Comparison of ENCODE assay signal across 8 cellular contexts in genomic region chr5:111758284-111758628, GRCh38. TPM values are rescaled to one million over a fixed set of nuclear protein-coding genes. Genes with fewer than 3 reads are reported as not detected.
DNase-seq lines count a peak whose midpoint lies in the region; ATAC-seq and TF ChIP-seq lines count a peak whose summit lies in the region.

No MANE protein-coding gene starts in this region.

- H2BK5ac ChIP-seq in mesendoderm (ENCODE audit: low read length): no peak overlapping the region

- no peaks in the 10 kb centered on the region for H3K27me3 Mint-ChIP-seq in MCF 10A (ENCODE audit: insufficient read depth, unreplicated experiment)

- H3K79me2 ChIP-seq in mesendoderm (ENCODE audit: control insufficient read depth, insufficient read depth, low read length): peaks cover 5% of the 10 kb centered on the region

- H2BK15ac ChIP-seq in mesendoderm (replicated peaks; ENCODE audit: low read depth): no peak overlapping the region

- no peak overlapping the region for H4K5ac ChIP-seq in mesendoderm (ENCODE audit: low read length)

- no peak overlapping the region for H3K23ac ChIP-seq in mesendoderm (ENCODE audit: low read length)

- H3K79me1 ChIP-seq in mesendoderm (ENCODE audit: low read length): no peaks in the 10 kb centered on the region

- H3K4me1 Mint-ChIP-seq in MCF 10A (ENCODE audit: insufficient read depth, unreplicated experiment): peaks cover 10% of the 10 kb centered on the region

- no peaks in the 10 kb centered on the region for H3K36me3 Mint-ChIP-seq in MCF 10A (ENCODE audit: insufficient read depth, unreplicated experiment)

- no peak for DNase-seq in cardiac muscle cell (ENCODE audit: low read depth in 1 of 2, low spot score in 1 of 2)
- no peak for DNase-seq in Right ventricle myocardium superior
- no peak for DNase-seq in MCF 10A (ENCODE audit: unreplicated experiment)
- no peak for DNase-seq in mesendoderm
- no peak for DNase-seq in upper lobe of right lung
- no peak for DNase-seq in RPMI8226
- DNase-seq in stimulated activated naive CD4-positive, alpha-beta T cell (lab: John Stamatoyannopoulos, UW): no peak
- DNase-seq in UCSD-AML1 (lab: John Stamatoyannopoulos, UW; ENCODE audit: unreplicated experiment): no peak

- H2AK5ac ChIP-seq in mesendoderm (ENCODE audit: low read length): no peak overlapping the region

- H3K9ac ChIP-seq in mesendoderm (ENCODE audit: low read length): peak overlapping the region; percentile 92

- H2BK120ac ChIP-seq in mesendoderm (ENCODE audit: low read depth, low read length): no peak overlapping the region

- H3K4ac ChIP-seq in mesendoderm (ENCODE audit: low read depth, low read length): peak overlapping the region; percentile 56

- H3K27ac Mint-ChIP-seq in MCF 10A (ENCODE audit: low read depth, unreplicated experiment): no peak overlapping the region

- CTCF ChIA-PET in MCF 10A (lab: Yijun Ruan, JAX): interaction anchor here (0.7 to 2.3 kb wide), 10 partner anchors 12 to 1483 kb away, joined by 3 to 8 read pairs (median 4); no protein-coding TSS in a partner anchor

- no peak for TF ChIP-seq CTCF in cardiac muscle cell (IDR thresholded peaks at IDR 0.05; ENCODE audit: low read depth, low read length)
- no peak for TF ChIP-seq CTCF in MCF 10A (IDR thresholded peaks at IDR 0.05; ENCODE audit: unreplicated experiment)
- TF ChIP-seq CTCF in upper lobe of right lung (IDR thresholded peaks at IDR 0.05): no peak

- no peaks in the 10 kb centered on the region for H3K9me3 ChIP-seq in cardiac muscle cell (ENCODE audit: low read depth)
- no peaks in the 10 kb centered on the region for H3K9me3 ChIP-seq in upper lobe of right lung

- H3K56ac ChIP-seq in mesendoderm (ENCODE audit: low read length): peak overlapping the region; percentile 94

- H3K4me3 ChIP-seq in cardiac muscle cell (peak overlapping the region; percentile 85), mesendoderm (ENCODE audit: low read length) (no peak overlapping the region), upper lobe of right lung (peak overlapping the region; percentile 65)

- H3K4me2 ChIP-seq in mesendoderm (ENCODE audit: low read length): peak overlapping the region; percentile 61

- ATAC-seq in Right ventricle myocardium superior (ENCODE audit: poor library complexity): no peak
- no peak for ATAC-seq in upper lobe of right lung

- intact Hi-C loops in Right ventricle myocardium superior (cut with DNase I) (no loop called here), MCF 10A (cut with micrococcal nuclease) (loop anchor here (5.0 to 10.0 kb wide), 2 partner anchors 61 to 237 kb away; no protein-coding TSS in a partner anchor), upper lobe of right lung (cut with DNase I) (no loop called here)

- H3K27ac ChIP-seq in cardiac muscle cell (peak overlapping the region; percentile 97), mesendoderm (ENCODE audit: low read depth, low read length) (peak overlapping the region; percentile 99), upper lobe of right lung (peak overlapping the region; percentile 87)

- H3K4me1 ChIP-seq in cardiac muscle cell (ENCODE audit: low read depth): peaks cover 24% of the 10 kb centered on the region
- H3K4me1 ChIP-seq in mesendoderm (ENCODE audit: control insufficient read depth, low read depth, low read length): no peaks in the 10 kb centered on the region
- peaks cover 13% of the 10 kb centered on the region for H3K4me1 ChIP-seq in upper lobe of right lung

- H3K18ac ChIP-seq in mesendoderm (ENCODE audit: low read length): peak overlapping the region; percentile 94

- H3K4me3 Mint-ChIP-seq in MCF 10A (ENCODE audit: unreplicated experiment): peak overlapping the region; percentile 79

- H3K27me3 ChIP-seq in cardiac muscle cell: no peaks in the 10 kb centered on the region
- no peaks in the 10 kb centered on the region for H3K27me3 ChIP-seq in mesendoderm (ENCODE audit: insufficient read depth, low read length, poor library complexity)
- H3K27me3 ChIP-seq in upper lobe of right lung: no peaks in the 10 kb centered on the region

- BruUV-seq in MCF 10A (replicated peaks; lab: Mats Ljungman, UMichigan): no TSS peak

- H3K9me3 Mint-ChIP-seq in MCF 10A (ENCODE audit: unreplicated experiment): no peaks in the 10 kb centered on the region

- POLR2A ChIA-PET in MCF 10A (lab: Yijun Ruan, JAX): interaction anchor here (0.6 to 2.7 kb wide), 12 partner anchors 8 to 764 kb away, joined by 3 to 18 read pairs (median 4); no protein-coding TSS in a partner anchor

- H3K36me3 ChIP-seq in cardiac muscle cell: no peaks in the 10 kb centered on the region
- no peaks in the 10 kb centered on the region for H3K36me3 ChIP-seq in mesendoderm (ENCODE audit: control insufficient read depth, insufficient read depth, low read length)
- H3K36me3 ChIP-seq in upper lobe of right lung: no peaks in the 10 kb centered on the region

- WGBS in mesendoderm (ENCODE audit: extremely low coverage, insufficient coverage, low lambda C conversion rate): no CpG with 5 or more reads among the region's 5 CpGs

- H4K8ac ChIP-seq in mesendoderm (ENCODE audit: low read depth, low read length): no peak overlapping the region

RNA-seq across cellular contexts. Expression of gene NREP, which starts 1.3 kb away (rescaled TPM):
- 613 and 681 TPM in 2 replicates for total RNA-seq in cardiac muscle cell
- polyA plus RNA-seq in cardiac muscle cell: 981 and 1,191 TPM in 2 replicates
- 21.6 TPM for total RNA-seq in Right ventricle myocardium superior
- total RNA-seq in MCF 10A (2022): 2.5 and 7.0 TPM in 2 replicates
- polyA plus RNA-seq in mesendoderm (2013, experiment 1 of 2): 252 TPM
- polyA plus RNA-seq in mesendoderm (2013, experiment 2 of 2): 251 TPM
- total RNA-seq in upper lobe of right lung: 19.3 TPM

Comparison
In these comparisons a context has a peak if more than half of its experiments do, and no peak if none do; other contexts are left out.
1. RNA of gene NREP, which starts 1.3 kb away (total RNA-seq): 613 to 681 TPM in cardiac muscle cell; 21.6 TPM in Right ventricle myocardium superior (single experiment), 19.3 TPM in upper lobe of right lung (single experiment) and 2.5 to 7.0 TPM in MCF 10A; every median in the first group is over 10 times any median in the second.
2. Peak in every context shown above with its lines, with median percentiles within 50 percentile points of each other: H3K27ac ChIP-seq.